ENCODE assay signal across 25 cellular contexts in genomic region chr18:35182151-35182550, GRCh38.
"Had no signal": no experiment of that assay in that cellular context is flagged by ENCODE, and none has a peak within 500 bp of the region (broad histone marks: within the 10 kb centered on the region; RNA-seq: fewer than 3 reads in every experiment).

No MANE protein-coding gene starts in this region.

- H3K4me3 ChIP-seq: adrenal gland, body of pancreas, cardiac muscle cell, colonic mucosa, gastrocnemius medialis, tibial nerve had no signal

- H3K36me3 Mint-ChIP-seq: activated CD8-positive, alpha-beta memory T cell treated with anti-CD3 and anti-CD28 coated beads, Interleukin-2, amount 10 ng/mL, durations not matched to agents 7 days and 5 days; activated naive CD8-positive, alpha-beta T cell treated with anti-CD3 and anti-CD28 coated beads for 36 hours; memory B cell; naive thymus-derived CD4-positive, alpha-beta T cell had no signal

- DNase-seq: activated CD4-positive, alpha-beta T cell treated with anti-CD3 and anti-CD28 coated beads for 36 hours; activated CD4-positive, CD25-positive, alpha-beta regulatory T cell; activated CD8-positive, alpha-beta memory T cell treated with anti-CD3 and anti-CD28 coated beads, Interleukin-2, amount 10 ng/mL, durations not matched to agents 7 days and 5 days; activated CD8-positive, alpha-beta T cell treated with anti-CD3 and anti-CD28 coated beads, Interleukin-2, amount 10 ng/mL, durations not matched to agents 7 days and 5 days; activated naive CD4-positive, alpha-beta T cell treated with anti-CD3 and anti-CD28 coated beads for 36 hours; activated naive CD8-positive, alpha-beta T cell treated with anti-CD3 and anti-CD28 coated beads for 36 hours; activated T-cell treated with anti-CD3 and anti-CD28 coated beads, Interleukin-2, amount 50 U/mL, for 48 hours; adrenal gland; aorta; body of pancreas; cerebellar nuclear complex; colonic mucosa; effector CD8-positive, alpha-beta T cell; gastrocnemius medialis; glutamatergic neuron; islet precursor cell; left cardiac atrium; midbrain; naive thymus-derived CD4-positive, alpha-beta T cell; posterior cingulate gyrus; right cardiac atrium; stimulated activated naive CD4-positive, alpha-beta T cell treated with Interleukin-2 at 50 U/mL for 16 hours had no signal

- H3K4me1 Mint-ChIP-seq: activated CD4-positive, alpha-beta T cell treated with anti-CD3 and anti-CD28 coated beads for 36 hours; activated CD8-positive, alpha-beta memory T cell treated with anti-CD3 and anti-CD28 coated beads, Interleukin-2, amount 10 ng/mL, durations not matched to agents 7 days and 5 days; activated naive CD8-positive, alpha-beta T cell treated with anti-CD3 and anti-CD28 coated beads for 36 hours; naive thymus-derived CD4-positive, alpha-beta T cell had no signal

- H3K9me3 Mint-ChIP-seq: activated naive CD8-positive, alpha-beta T cell treated with anti-CD3 and anti-CD28 coated beads for 36 hours; memory B cell had no signal

- ATAC-seq: activated CD4-positive, alpha-beta T cell treated with anti-CD3 and anti-CD28 coated beads for 36 hours; activated CD8-positive, alpha-beta memory T cell treated with anti-CD3 and anti-CD28 coated beads, Interleukin-2, amount 10 ng/mL, durations not matched to agents 7 days and 5 days; activated CD8-positive, alpha-beta T cell treated with anti-CD3 and anti-CD28 coated beads, Interleukin-2, amount 10 ng/mL, durations not matched to agents 7 days and 5 days; body of pancreas; gastrocnemius medialis; left cardiac atrium; naive thymus-derived CD4-positive, alpha-beta T cell; right cardiac atrium had no signal

- H3K27ac Mint-ChIP-seq: activated CD4-positive, alpha-beta T cell treated with anti-CD3 and anti-CD28 coated beads for 36 hours; activated CD8-positive, alpha-beta memory T cell treated with anti-CD3 and anti-CD28 coated beads, Interleukin-2, amount 10 ng/mL, durations not matched to agents 7 days and 5 days; activated CD8-positive, alpha-beta T cell treated with anti-CD3 and anti-CD28 coated beads, Interleukin-2, amount 10 ng/mL, durations not matched to agents 7 days and 5 days; activated naive CD4-positive, alpha-beta T cell treated with anti-CD3 and anti-CD28 coated beads for 36 hours; activated naive CD8-positive, alpha-beta T cell treated with anti-CD3 and anti-CD28 coated beads for 36 hours; memory B cell; naive thymus-derived CD4-positive, alpha-beta T cell had no signal

- H3K27me3 Mint-ChIP-seq: activated CD4-positive, alpha-beta T cell treated with anti-CD3 and anti-CD28 coated beads for 36 hours; activated naive CD8-positive, alpha-beta T cell treated with anti-CD3 and anti-CD28 coated beads for 36 hours; memory B cell had no signal

- H3K36me3 ChIP-seq: adrenal gland, cardiac muscle cell, colonic mucosa, gastrocnemius medialis, tibial nerve had no signal

- H3K4me1 ChIP-seq: adrenal gland, body of pancreas, colonic mucosa, gastrocnemius medialis had no signal

- H3K9me3 ChIP-seq: adrenal gland, body of pancreas, colonic mucosa, gastrocnemius medialis, tibial nerve had no signal

- H3K27me3 ChIP-seq: adrenal gland, body of pancreas, cardiac muscle cell, colonic mucosa, gastrocnemius medialis, tibial nerve had no signal

- H3K27ac ChIP-seq: adrenal gland, body of pancreas, cardiac muscle cell, colonic mucosa, gastrocnemius medialis, tibial nerve had no signal

- H3K4me3 Mint-ChIP-seq: activated CD4-positive, alpha-beta T cell treated with anti-CD3 and anti-CD28 coated beads for 36 hours; activated CD8-positive, alpha-beta memory T cell treated with anti-CD3 and anti-CD28 coated beads, Interleukin-2, amount 10 ng/mL, durations not matched to agents 7 days and 5 days; activated CD8-positive, alpha-beta T cell treated with anti-CD3 and anti-CD28 coated beads, Interleukin-2, amount 10 ng/mL, durations not matched to agents 7 days and 5 days; activated naive CD4-positive, alpha-beta T cell treated with anti-CD3 and anti-CD28 coated beads for 36 hours; activated naive CD8-positive, alpha-beta T cell treated with anti-CD3 and anti-CD28 coated beads for 36 hours; memory B cell; naive thymus-derived CD4-positive, alpha-beta T cell had no signal
